In the genomic region with DNA sequence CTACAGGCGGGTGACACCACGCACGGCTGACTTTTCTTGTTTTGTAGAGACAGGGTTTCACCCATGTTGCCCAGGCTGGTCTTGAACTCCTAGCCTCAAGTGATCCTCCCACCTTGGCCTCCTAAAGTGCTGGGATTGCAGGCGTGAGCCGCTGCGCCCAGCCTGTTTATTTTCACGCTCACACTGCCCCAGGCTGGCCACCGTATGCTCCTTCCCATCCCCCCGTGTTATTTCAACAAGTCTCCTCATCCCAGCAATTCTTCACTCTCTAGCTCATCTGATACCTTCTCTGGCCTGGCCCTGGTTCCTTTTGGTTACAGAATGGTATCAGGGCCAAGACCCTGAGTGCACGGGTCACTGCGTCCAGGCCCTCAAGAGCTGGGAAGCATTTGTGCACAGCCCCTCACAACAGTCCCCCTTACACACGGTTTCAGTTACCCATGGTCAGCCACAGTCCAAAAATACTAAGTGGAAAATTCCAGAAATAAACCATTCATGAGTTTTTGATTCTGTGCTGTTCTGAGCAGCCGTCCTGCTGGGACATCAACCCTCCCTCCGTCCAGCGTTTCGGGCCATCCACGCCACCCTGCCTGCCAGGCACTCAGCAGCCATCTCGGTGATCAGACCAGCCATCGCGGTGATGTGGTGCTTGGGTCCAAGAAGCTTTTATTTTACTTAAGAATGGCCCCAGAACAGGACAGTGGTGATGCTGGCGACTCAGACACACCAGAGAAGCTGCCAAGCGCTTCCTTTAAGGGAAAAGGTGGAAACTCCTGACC, we compare ENCODE assay signal across 1 cellular context.
TF ChIP-seq lines count a peak whose summit lies in the region.

No MANE protein-coding gene starts in this region.

TF ChIP-seq in HepG2, 621 proteins besides CTCF, POLR2A, EP300 and RAD21 (continues in another document):
- no peak for TF ChIP-seq ZNF558 (CRISPR knock-in tag; IDR thresholded peaks at IDR 0.05; ENCODE audit: borderline replicate concordance)
- TF ChIP-seq, protein P1, sequence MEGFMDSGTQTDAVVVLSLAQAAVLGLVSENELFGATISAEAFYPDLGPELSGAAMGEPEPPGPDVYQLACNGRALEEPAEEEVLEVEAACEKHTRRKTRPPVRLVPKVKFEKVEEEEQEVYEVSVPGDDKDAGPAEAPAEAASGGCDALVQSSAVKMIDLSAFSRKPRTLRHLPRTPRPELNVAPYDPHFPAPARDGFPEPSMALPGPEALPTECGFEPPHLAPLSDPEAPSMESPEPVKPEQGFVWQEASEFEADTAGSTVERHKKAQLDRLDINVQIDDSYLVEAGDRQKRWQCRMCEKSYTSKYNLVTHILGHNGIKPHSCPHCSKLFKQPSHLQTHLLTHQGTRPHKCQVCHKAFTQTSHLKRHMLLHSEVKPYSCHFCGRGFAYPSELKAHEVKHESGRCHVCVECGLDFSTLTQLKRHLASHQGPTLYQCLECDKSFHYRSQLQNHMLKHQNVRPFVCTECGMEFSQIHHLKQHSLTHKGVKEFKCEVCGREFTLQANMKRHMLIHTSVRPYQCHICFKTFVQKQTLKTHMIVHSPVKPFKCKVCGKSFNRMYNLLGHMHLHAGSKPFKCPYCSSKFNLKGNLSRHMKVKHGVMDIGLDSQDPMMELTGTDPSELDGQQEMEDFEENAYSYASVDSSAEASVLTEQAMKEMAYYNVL (CRISPR knock-in tag; IDR thresholded peaks at IDR 0.05; ENCODE audit: borderline replicate concordance): no peak
- no peak for TF ChIP-seq ZNF101 (CRISPR knock-in tag; IDR thresholded peaks at IDR 0.05; ENCODE audit: borderline replicate concordance, low read depth)
- TF ChIP-seq, protein P2, sequence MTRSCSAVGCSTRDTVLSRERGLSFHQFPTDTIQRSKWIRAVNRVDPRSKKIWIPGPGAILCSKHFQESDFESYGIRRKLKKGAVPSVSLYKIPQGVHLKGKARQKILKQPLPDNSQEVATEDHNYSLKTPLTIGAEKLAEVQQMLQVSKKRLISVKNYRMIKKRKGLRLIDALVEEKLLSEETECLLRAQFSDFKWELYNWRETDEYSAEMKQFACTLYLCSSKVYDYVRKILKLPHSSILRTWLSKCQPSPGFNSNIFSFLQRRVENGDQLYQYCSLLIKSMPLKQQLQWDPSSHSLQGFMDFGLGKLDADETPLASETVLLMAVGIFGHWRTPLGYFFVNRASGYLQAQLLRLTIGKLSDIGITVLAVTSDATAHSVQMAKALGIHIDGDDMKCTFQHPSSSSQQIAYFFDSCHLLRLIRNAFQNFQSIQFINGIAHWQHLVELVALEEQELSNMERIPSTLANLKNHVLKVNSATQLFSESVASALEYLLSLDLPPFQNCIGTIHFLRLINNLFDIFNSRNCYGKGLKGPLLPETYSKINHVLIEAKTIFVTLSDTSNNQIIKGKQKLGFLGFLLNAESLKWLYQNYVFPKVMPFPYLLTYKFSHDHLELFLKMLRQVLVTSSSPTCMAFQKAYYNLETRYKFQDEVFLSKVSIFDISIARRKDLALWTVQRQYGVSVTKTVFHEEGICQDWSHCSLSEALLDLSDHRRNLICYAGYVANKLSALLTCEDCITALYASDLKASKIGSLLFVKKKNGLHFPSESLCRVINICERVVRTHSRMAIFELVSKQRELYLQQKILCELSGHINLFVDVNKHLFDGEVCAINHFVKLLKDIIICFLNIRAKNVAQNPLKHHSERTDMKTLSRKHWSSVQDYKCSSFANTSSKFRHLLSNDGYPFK (CRISPR knock-in tag; IDR thresholded peaks at IDR 0.05; ENCODE audit: borderline replicate concordance): no peak
- TF ChIP-seq SIN3B (IDR thresholded peaks at IDR 0.05; ENCODE audit: low read length): no peak
- TF ChIP-seq, protein P3, sequence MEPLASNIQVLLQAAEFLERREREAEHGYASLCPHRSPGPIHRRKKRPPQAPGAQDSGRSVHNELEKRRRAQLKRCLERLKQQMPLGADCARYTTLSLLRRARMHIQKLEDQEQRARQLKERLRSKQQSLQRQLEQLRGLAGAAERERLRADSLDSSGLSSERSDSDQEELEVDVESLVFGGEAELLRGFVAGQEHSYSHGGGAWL (CRISPR knock-in tag; IDR thresholded peaks at IDR 0.05): no peak
- TF ChIP-seq TAF1 (CRISPR knock-in tag; IDR thresholded peaks at IDR 0.05): no peak
- TF ChIP-seq, protein P4, sequence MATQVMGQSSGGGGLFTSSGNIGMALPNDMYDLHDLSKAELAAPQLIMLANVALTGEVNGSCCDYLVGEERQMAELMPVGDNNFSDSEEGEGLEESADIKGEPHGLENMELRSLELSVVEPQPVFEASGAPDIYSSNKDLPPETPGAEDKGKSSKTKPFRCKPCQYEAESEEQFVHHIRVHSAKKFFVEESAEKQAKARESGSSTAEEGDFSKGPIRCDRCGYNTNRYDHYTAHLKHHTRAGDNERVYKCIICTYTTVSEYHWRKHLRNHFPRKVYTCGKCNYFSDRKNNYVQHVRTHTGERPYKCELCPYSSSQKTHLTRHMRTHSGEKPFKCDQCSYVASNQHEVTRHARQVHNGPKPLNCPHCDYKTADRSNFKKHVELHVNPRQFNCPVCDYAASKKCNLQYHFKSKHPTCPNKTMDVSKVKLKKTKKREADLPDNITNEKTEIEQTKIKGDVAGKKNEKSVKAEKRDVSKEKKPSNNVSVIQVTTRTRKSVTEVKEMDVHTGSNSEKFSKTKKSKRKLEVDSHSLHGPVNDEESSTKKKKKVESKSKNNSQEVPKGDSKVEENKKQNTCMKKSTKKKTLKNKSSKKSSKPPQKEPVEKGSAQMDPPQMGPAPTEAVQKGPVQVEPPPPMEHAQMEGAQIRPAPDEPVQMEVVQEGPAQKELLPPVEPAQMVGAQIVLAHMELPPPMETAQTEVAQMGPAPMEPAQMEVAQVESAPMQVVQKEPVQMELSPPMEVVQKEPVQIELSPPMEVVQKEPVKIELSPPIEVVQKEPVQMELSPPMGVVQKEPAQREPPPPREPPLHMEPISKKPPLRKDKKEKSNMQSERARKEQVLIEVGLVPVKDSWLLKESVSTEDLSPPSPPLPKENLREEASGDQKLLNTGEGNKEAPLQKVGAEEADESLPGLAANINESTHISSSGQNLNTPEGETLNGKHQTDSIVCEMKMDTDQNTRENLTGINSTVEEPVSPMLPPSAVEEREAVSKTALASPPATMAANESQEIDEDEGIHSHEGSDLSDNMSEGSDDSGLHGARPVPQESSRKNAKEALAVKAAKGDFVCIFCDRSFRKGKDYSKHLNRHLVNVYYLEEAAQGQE (IDR thresholded peaks at IDR 0.05; ENCODE audit: borderline replicate concordance in 1 of 2, low read depth in 1 of 2, low read length in 2 of 2): no peak
- TF ChIP-seq, protein P5, sequence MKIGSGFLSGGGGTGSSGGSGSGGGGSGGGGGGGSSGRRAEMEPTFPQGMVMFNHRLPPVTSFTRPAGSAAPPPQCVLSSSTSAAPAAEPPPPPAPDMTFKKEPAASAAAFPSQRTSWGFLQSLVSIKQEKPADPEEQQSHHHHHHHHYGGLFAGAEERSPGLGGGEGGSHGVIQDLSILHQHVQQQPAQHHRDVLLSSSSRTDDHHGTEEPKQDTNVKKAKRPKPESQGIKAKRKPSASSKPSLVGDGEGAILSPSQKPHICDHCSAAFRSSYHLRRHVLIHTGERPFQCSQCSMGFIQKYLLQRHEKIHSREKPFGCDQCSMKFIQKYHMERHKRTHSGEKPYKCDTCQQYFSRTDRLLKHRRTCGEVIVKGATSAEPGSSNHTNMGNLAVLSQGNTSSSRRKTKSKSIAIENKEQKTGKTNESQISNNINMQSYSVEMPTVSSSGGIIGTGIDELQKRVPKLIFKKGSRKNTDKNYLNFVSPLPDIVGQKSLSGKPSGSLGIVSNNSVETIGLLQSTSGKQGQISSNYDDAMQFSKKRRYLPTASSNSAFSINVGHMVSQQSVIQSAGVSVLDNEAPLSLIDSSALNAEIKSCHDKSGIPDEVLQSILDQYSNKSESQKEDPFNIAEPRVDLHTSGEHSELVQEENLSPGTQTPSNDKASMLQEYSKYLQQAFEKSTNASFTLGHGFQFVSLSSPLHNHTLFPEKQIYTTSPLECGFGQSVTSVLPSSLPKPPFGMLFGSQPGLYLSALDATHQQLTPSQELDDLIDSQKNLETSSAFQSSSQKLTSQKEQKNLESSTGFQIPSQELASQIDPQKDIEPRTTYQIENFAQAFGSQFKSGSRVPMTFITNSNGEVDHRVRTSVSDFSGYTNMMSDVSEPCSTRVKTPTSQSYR (CRISPR knock-in tag; IDR thresholded peaks at IDR 0.05; ENCODE audit: borderline replicate concordance): no peak
- TF ChIP-seq, protein P6, sequence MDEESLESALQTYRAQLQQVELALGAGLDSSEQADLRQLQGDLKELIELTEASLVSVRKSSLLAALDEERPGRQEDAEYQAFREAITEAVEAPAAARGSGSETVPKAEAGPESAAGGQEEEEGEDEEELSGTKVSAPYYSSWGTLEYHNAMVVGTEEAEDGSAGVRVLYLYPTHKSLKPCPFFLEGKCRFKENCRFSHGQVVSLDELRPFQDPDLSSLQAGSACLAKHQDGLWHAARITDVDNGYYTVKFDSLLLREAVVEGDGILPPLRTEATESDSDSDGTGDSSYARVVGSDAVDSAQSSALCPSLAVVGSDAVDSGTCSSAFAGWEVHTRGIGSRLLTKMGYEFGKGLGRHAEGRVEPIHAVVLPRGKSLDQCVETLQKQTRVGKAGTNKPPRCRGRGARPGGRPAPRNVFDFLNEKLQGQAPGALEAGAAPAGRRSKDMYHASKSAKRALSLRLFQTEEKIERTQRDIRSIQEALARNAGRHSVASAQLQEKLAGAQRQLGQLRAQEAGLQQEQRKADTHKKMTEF (CRISPR knock-in tag; IDR thresholded peaks at IDR 0.05): no peak
- no peak for TF ChIP-seq ARNTL (CRISPR knock-in tag; IDR thresholded peaks at IDR 0.05)
- TF ChIP-seq, protein P7, sequence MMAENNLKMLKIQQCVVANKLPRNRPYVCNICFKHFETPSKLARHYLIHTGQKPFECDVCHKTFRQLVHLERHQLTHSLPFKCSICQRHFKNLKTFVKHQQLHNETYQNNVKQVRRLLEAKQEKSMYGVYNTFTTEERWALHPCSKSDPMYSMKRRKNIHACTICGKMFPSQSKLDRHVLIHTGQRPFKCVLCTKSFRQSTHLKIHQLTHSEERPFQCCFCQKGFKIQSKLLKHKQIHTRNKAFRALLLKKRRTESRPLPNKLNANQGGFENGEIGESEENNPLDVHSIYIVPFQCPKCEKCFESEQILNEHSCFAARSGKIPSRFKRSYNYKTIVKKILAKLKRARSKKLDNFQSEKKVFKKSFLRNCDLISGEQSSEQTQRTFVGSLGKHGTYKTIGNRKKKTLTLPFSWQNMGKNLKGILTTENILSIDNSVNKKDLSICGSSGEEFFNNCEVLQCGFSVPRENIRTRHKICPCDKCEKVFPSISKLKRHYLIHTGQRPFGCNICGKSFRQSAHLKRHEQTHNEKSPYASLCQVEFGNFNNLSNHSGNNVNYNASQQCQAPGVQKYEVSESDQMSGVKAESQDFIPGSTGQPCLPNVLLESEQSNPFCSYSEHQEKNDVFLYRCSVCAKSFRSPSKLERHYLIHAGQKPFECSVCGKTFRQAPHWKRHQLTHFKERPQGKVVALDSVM (CRISPR knock-in tag; IDR thresholded peaks at IDR 0.05): peak; percentile 48; the same call in 1 of the 2 replicates
- TF ChIP-seq NFYC (CRISPR knock-in tag; IDR thresholded peaks at IDR 0.05): no peak
- TF ChIP-seq ZNF441 (CRISPR knock-in tag; IDR thresholded peaks at IDR 0.05; ENCODE audit: borderline replicate concordance): no peak
- TF ChIP-seq, protein P8, sequence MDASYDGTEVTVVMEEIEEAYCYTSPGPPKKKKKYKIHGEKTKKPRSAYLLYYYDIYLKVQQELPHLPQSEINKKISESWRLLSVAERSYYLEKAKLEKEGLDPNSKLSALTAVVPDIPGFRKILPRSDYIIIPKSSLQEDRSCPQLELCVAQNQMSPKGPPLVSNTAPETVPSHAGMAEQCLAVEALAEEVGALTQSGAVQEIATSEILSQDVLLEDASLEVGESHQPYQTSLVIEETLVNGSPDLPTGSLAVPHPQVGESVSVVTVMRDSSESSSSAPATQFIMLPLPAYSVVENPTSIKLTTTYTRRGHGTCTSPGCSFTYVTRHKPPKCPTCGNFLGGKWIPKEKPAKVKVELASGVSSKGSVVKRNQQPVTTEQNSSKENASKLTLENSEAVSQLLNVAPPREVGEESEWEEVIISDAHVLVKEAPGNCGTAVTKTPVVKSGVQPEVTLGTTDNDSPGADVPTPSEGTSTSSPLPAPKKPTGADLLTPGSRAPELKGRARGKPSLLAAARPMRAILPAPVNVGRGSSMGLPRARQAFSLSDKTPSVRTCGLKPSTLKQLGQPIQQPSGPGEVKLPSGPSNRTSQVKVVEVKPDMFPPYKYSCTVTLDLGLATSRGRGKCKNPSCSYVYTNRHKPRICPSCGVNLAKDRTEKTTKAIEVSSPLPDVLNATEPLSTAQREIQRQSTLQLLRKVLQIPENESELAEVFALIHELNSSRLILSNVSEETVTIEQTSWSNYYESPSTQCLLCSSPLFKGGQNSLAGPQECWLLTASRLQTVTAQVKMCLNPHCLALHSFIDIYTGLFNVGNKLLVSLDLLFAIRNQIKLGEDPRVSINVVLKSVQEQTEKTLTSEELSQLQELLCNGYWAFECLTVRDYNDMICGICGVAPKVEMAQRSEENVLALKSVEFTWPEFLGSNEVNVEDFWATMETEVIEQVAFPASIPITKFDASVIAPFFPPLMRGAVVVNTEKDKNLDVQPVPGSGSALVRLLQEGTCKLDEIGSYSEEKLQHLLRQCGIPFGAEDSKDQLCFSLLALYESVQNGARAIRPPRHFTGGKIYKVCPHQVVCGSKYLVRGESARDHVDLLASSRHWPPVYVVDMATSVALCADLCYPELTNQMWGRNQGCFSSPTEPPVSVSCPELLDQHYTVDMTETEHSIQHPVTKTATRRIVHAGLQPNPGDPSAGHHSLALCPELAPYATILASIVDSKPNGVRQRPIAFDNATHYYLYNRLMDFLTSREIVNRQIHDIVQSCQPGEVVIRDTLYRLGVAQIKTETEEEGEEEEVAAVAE (CRISPR knock-in tag; IDR thresholded peaks at IDR 0.05; ENCODE audit: borderline replicate concordance): no peak
- TF ChIP-seq TRIM24 (CRISPR knock-in tag; IDR thresholded peaks at IDR 0.05): no peak
- TF ChIP-seq, protein P9, sequence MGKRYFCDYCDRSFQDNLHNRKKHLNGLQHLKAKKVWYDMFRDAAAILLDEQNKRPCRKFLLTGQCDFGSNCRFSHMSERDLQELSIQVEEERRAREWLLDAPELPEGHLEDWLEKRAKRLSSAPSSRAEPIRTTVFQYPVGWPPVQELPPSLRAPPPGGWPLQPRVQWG (CRISPR knock-in tag; IDR thresholded peaks at IDR 0.05; ENCODE audit: borderline replicate concordance, low read depth): no peak
- TF ChIP-seq MIXL1 (CRISPR knock-in tag; IDR thresholded peaks at IDR 0.05): no peak
- TF ChIP-seq BRCA1 (CRISPR knock-in tag; IDR thresholded peaks at IDR 0.05): no peak
- no peak for TF ChIP-seq MXD4 (CRISPR knock-in tag; IDR thresholded peaks at IDR 0.05)
- no peak for TF ChIP-seq ZNF17 (CRISPR knock-in tag; IDR thresholded peaks at IDR 0.05)
- TF ChIP-seq NFIB (CRISPR knock-in tag; IDR thresholded peaks at IDR 0.05; ENCODE audit: borderline replicate concordance): no peak
- TF ChIP-seq NFRKB (IDR thresholded peaks at IDR 0.05): no peak
- TF ChIP-seq ZSCAN12 (CRISPR knock-in tag; IDR thresholded peaks at IDR 0.05): no peak
- TF ChIP-seq, protein P10, sequence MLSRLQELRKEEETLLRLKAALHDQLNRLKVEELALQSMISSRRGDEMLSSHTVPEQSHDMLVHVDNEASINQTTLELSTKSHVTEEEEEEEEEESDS (CRISPR knock-in tag; IDR thresholded peaks at IDR 0.05; ENCODE audit: borderline replicate concordance): no peak
- no peak for TF ChIP-seq RARG (CRISPR knock-in tag; IDR thresholded peaks at IDR 0.05; ENCODE audit: low read depth)
- peak; percentile 38; the same call in 1 of the 2 replicates for TF ChIP-seq SSRP1 (CRISPR knock-in tag; IDR thresholded peaks at IDR 0.05)
- no peak for TF ChIP-seq ERF (CRISPR knock-in tag; IDR thresholded peaks at IDR 0.05)
